8 cellular contexts compared by ENCODE assay signal in the genomic region with DNA sequence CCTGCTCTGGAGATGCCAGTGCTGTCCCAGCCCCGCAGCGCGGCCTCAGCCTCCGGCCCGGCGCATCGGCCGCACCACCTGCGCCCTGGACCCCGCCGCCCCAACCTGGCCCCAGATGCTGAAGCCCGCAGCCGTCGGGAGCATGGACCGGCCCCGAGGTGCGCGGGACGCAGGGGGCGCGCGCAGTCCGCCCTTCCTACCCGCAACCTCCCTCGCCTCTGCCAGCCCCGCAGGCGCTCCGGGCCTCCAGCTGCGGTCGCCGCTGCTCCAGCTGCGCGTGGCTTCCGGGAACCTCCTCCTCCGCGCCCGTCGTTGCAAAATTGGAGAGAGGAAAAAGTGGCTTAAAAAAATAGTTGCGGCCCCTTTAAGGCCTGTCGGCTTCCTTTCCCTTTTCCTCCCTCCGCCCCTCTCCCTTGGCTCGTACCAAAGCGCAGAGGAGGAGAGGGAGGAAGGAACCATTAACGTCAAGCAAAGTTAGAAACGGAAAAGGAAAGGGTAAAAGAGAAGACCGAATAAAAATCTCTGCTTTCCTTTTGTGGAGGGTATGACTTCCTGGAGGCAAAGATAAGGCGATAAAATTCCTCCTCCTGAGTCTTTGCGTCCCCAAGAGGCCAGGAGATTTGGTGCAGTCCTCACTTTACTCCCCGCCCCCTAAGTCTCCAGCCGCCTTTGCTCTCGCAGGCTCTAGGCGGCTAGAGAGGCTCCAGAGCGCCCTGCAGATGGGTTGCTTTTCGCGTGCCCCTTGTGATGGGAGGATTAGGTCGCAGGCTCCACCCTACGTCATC. TPM values are rescaled to one million over a fixed set of nuclear protein-coding genes. Genes with fewer than 3 reads are reported as not detected.
DNase-seq lines count a peak whose midpoint lies in the region; ATAC-seq and TF ChIP-seq lines count a peak whose summit lies in the region.

A gene with protein sequence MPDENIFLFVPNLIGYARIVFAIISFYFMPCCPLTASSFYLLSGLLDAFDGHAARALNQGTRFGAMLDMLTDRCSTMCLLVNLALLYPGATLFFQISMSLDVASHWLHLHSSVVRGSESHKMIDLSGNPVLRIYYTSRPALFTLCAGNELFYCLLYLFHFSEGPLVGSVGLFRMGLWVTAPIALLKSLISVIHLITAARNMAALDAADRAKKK (minus strand): TSS at position 343 of the 785 bp plus-strand sequence. CDS start 369 bp downstream, outside the sequence.

- no peaks in the 10 kb centered on the region for H3F3A ChIP-seq in SU-DHL-6 (ENCODE audit: insufficient read depth)

- H3K4me3 Mint-ChIP-seq in activated naive CD8-positive, alpha-beta T cell treated with anti-CD3 and anti-CD28 coated beads, Interleukin-2, amount 10 ng/mL, durations not matched to agents 7 days and 5 days = peak within 1 kb of the TSS; percentile 96
- H3K4me3 Mint-ChIP-seq in osteocyte (ENCODE audit: unreplicated experiment) = peak within 1 kb of the TSS; percentile 98

- peak within 1 kb of the TSS; percentile 73 for H3K9ac ChIP-seq in SU-DHL-6 (ENCODE audit: low read length)

- H3K79me2 ChIP-seq in SU-DHL-6 (ENCODE audit: insufficient read depth, low read length) = no peaks in the 10 kb centered on the region; the same call in 1 of the 2 replicates

- H2AFZ ChIP-seq in SU-DHL-6 (ENCODE audit: low read depth, low read length, severe bottlenecking) = peak within 1 kb of the TSS; percentile 95

- ATAC-seq in HG02642 (IDR thresholded peaks at IDR 0.05; ENCODE audit: poor library complexity, unreplicated experiment) = peak; percentile 92
- ATAC-seq in activated naive CD8-positive, alpha-beta T cell treated with anti-CD3 and anti-CD28 coated beads, Interleukin-2, amount 10 ng/mL, durations not matched to agents 7 days and 5 days (ENCODE audit: low read depth) = peak; percentile 97

- POLR2A ChIA-PET in activated naive CD8-positive, alpha-beta T cell treated with anti-CD3 and anti-CD28 coated beads, Interleukin-2, amount 10 ng/mL, durations not matched to agents 7 days and 5 days (lab: Charles Lee) = interaction anchor here (0.6 to 1.7 kb wide), 4 partner anchors 43 to 98 kb away, joined by 3 to 10 read pairs (median 4); partner anchors contain the start of genes KCTD13, MVP and TMEM219

- peak; percentile 81 for TF ChIP-seq CTCF in GM12864 (IDR thresholded peaks at IDR 0.05; ENCODE audit: low read depth, low read length, missing control alignments)
- peak; percentile 63 for TF ChIP-seq CTCF in SU-DHL-6 (IDR thresholded peaks at IDR 0.05; ENCODE audit: insufficient read depth, low read length, poor library complexity, severe bottlenecking)
- TF ChIP-seq CTCF in osteocyte (IDR thresholded peaks at IDR 0.05) = peak; percentile 63

- H3K27ac ChIP-seq in SU-DHL-6 (ENCODE audit: low read depth, low read length) (peak within 1 kb of the TSS; percentile 76), thymus (ENCODE audit: low read depth) (peak within 1 kb of the TSS; percentile 94)

- no peaks in the 10 kb centered on the region for H4K20me1 ChIP-seq in SU-DHL-6 (ENCODE audit: low read depth, low read length)

- H3K27me3 Mint-ChIP-seq in activated naive CD8-positive, alpha-beta T cell treated with anti-CD3 and anti-CD28 coated beads, Interleukin-2, amount 10 ng/mL, durations not matched to agents 7 days and 5 days = no peaks in the 10 kb centered on the region
- no peaks in the 10 kb centered on the region for H3K27me3 Mint-ChIP-seq in osteocyte (ENCODE audit: unreplicated experiment)

- under 1% methylated on average over 57 of the region's 57 CpGs for WGBS in thymus

- H3K36me3 Mint-ChIP-seq in activated naive CD8-positive, alpha-beta T cell treated with anti-CD3 and anti-CD28 coated beads, Interleukin-2, amount 10 ng/mL, durations not matched to agents 7 days and 5 days = peaks cover 12% of the 10 kb centered on the region
- peaks cover 20% of the 10 kb centered on the region for H3K36me3 Mint-ChIP-seq in osteocyte (ENCODE audit: unreplicated experiment)

- intact Hi-C loops in head of caudate nucleus (cut with DNase I) = loop anchor here (5.0 kb wide), 2 partner anchors 34 to 41 kb away; partner anchors contain the start of genes MVP and SEZ6L2

- H3K4me1 ChIP-seq in thymus (ENCODE audit: control insufficient read depth, insufficient read depth, low read length) = peaks cover 5% of the 10 kb centered on the region

- H3K27me3 ChIP-seq in SU-DHL-6 (ENCODE audit: low read length) (no peaks in the 10 kb centered on the region), thymus (ENCODE audit: control insufficient read depth, insufficient read depth) (no peaks in the 10 kb centered on the region)

- no peaks in the 10 kb centered on the region for H3K9me2 ChIP-seq in SU-DHL-6 (replicated peaks; ENCODE audit: insufficient read depth, low read length)

- no peaks in the 10 kb centered on the region for H3K9me3 ChIP-seq in SU-DHL-6 (ENCODE audit: insufficient read depth, low read length)
- no peaks in the 10 kb centered on the region for H3K9me3 ChIP-seq in thymus (ENCODE audit: control insufficient read depth)

- DNase-seq in GM12864 (ENCODE audit: low read depth) (peak; percentile 93), NCI-H128 (lab: John Stamatoyannopoulos, UW; ENCODE audit: unreplicated experiment) (peak; percentile 94), head of caudate nucleus (peak; percentile 87 to 99 (median 96)), osteocyte (ENCODE audit: extremely low spot score, unreplicated experiment) (peak; percentile 94)
- peak; percentile 86 for DNase-seq in activated naive CD8-positive, alpha-beta T cell treated with anti-CD3 and anti-CD28 coated beads, Interleukin-2, amount 10 ng/mL, durations not matched to agents 7 days and 5 days

- peak within 1 kb of the TSS; percentile 100 for H3K27ac Mint-ChIP-seq in activated naive CD8-positive, alpha-beta T cell treated with anti-CD3 and anti-CD28 coated beads, Interleukin-2, amount 10 ng/mL, durations not matched to agents 7 days and 5 days
- peak within 1 kb of the TSS; percentile 99 for H3K27ac Mint-ChIP-seq in osteocyte (ENCODE audit: unreplicated experiment)

- H3K4me3 ChIP-seq in GM12864 (ENCODE audit: low read depth, low read length) (peak within 1 kb of the TSS; percentile 93), SU-DHL-6 (ENCODE audit: insufficient read depth, low read length, poor library complexity, severe bottlenecking) (peak within 1 kb of the TSS; percentile 91), thymus (ENCODE audit: low read length) (peak within 1 kb of the TSS; percentile 92)

- no peaks in the 10 kb centered on the region for H3K9me3 Mint-ChIP-seq in activated naive CD8-positive, alpha-beta T cell treated with anti-CD3 and anti-CD28 coated beads, Interleukin-2, amount 10 ng/mL, durations not matched to agents 7 days and 5 days
- no peaks in the 10 kb centered on the region for H3K9me3 Mint-ChIP-seq in osteocyte (ENCODE audit: unreplicated experiment)

- H3K4me2 ChIP-seq in SU-DHL-6 (ENCODE audit: low read depth, low read length, poor library complexity, severe bottlenecking) = peak within 1 kb of the TSS; percentile 67

- H3K36me3 ChIP-seq in SU-DHL-6 (ENCODE audit: low read length) (no peaks in the 10 kb centered on the region), thymus (ENCODE audit: control insufficient read depth, insufficient read depth) (peaks cover 33% of the 10 kb centered on the region)

- peaks cover 13% of the 10 kb centered on the region for H3K4me1 Mint-ChIP-seq in activated naive CD8-positive, alpha-beta T cell treated with anti-CD3 and anti-CD28 coated beads, Interleukin-2, amount 10 ng/mL, durations not matched to agents 7 days and 5 days
- peaks cover 16% of the 10 kb centered on the region for H3K4me1 Mint-ChIP-seq in osteocyte (ENCODE audit: unreplicated experiment)

RNA-seq across cellular contexts. Expression of the gene that starts here (rescaled TPM):
- total RNA-seq in activated naive CD8-positive, alpha-beta T cell treated with anti-CD3 and anti-CD28 coated beads, Interleukin-2, amount 10 ng/mL, durations not matched to agents 7 days and 5 days = 10 to 100 TPM; 65.0 to 74.7 TPM
- total RNA-seq in osteocyte = 104 and 108 TPM in 2 replicates
- polyA plus RNA-seq in thymus = 73.3 TPM

Comparison
In these comparisons a context has a peak if more than half of its experiments do, and no peak if none do; other contexts are left out.
1. Peak in every context shown above with its lines: DNase-seq, ATAC-seq, H3K4me3 ChIP-seq and H3K27ac ChIP-seq.